22 cellular contexts compared by ENCODE assay signal in genomic region chr4:14920759-14921313, GRCh38.
DNase-seq lines count a peak whose midpoint lies in the region; ATAC-seq and TF ChIP-seq lines count a peak whose summit lies in the region.
"Had no signal": no experiment of that assay in that cellular context is flagged by ENCODE, and none has a peak within 500 bp of the region (broad histone marks: within the 10 kb centered on the region; RNA-seq: fewer than 3 reads in every experiment).

No MANE protein-coding gene starts in this region.

- no peaks in the 10 kb centered on the region for H3K27me3 ChIP-seq in naive thymus-derived CD4-positive, alpha-beta T cell (ENCODE audit: control insufficient read depth in 2 of 2, insufficient read depth in 2 of 2, low read length in 2 of 2)
- H3K27me3 ChIP-seq: upper lobe of left lung had no signal

- no peaks in the 10 kb centered on the region for H3K36me3 ChIP-seq in naive thymus-derived CD4-positive, alpha-beta T cell (ENCODE audit: control insufficient read depth in 2 of 3, insufficient read depth in 3 of 3, low read length in 3 of 3)
- H3K36me3 ChIP-seq: upper lobe of left lung had no signal

- ATAC-seq in activated CD8-positive, alpha-beta T cell treated with anti-CD3 and anti-CD28 coated beads for 36 hours = peak; percentile 50
- ATAC-seq in naive thymus-derived CD4-positive, alpha-beta T cell = no peak
- no peak for ATAC-seq in GM21367 (IDR thresholded peaks at IDR 0.05; ENCODE audit: unreplicated experiment)
- ATAC-seq: T-helper 17 cell had no signal

- H3K4me3 ChIP-seq in naive thymus-derived CD4-positive, alpha-beta T cell (ENCODE audit: low read length) = no peak overlapping the region
- H3K4me3 ChIP-seq: coronary artery, GM23248, upper lobe of left lung had no signal

- H3K9me3 Mint-ChIP-seq in activated CD8-positive, alpha-beta T cell treated with anti-CD3 and anti-CD28 coated beads for 36 hours = no peaks in the 10 kb centered on the region
- no peaks in the 10 kb centered on the region for H3K9me3 Mint-ChIP-seq in naive thymus-derived CD4-positive, alpha-beta T cell
- H3K9me3 Mint-ChIP-seq: endodermal cell, HFFc6 had no signal

- H3K27ac Mint-ChIP-seq in activated CD8-positive, alpha-beta T cell treated with anti-CD3 and anti-CD28 coated beads for 36 hours = no peak overlapping the region
- H3K27ac Mint-ChIP-seq in naive thymus-derived CD4-positive, alpha-beta T cell = no peak overlapping the region
- H3K27ac Mint-ChIP-seq: endodermal cell, HFFc6, T-helper 17 cell had no signal

- H3K4me1 Mint-ChIP-seq in activated CD8-positive, alpha-beta T cell treated with anti-CD3 and anti-CD28 coated beads for 36 hours (ENCODE audit: low read depth) = no peaks in the 10 kb centered on the region
- H3K4me1 Mint-ChIP-seq in naive thymus-derived CD4-positive, alpha-beta T cell = peaks cover 0 to under 1% (median 0%) of the 10 kb centered on the region in 7 donors

- no peaks in the 10 kb centered on the region for H3K36me3 Mint-ChIP-seq in activated CD8-positive, alpha-beta T cell treated with anti-CD3 and anti-CD28 coated beads for 36 hours (ENCODE audit: low read depth)
- H3K36me3 Mint-ChIP-seq in naive thymus-derived CD4-positive, alpha-beta T cell = no peaks in the 10 kb centered on the region

- CTCF ChIA-PET in activated CD8-positive, alpha-beta T cell treated with anti-CD3 and anti-CD28 coated beads for 36 hours (lab: Charles Lee) = no interaction called here
- CTCF ChIA-PET in naive thymus-derived CD4-positive, alpha-beta T cell (lab: Charles Lee) = interaction anchor here (0.6 kb wide), 1 partner anchor 87 kb away, joined by 3 read pairs; no protein-coding TSS in a partner anchor

- intact Hi-C loops in activated CD8-positive, alpha-beta T cell treated with anti-CD3 and anti-CD28 coated beads for 36 hours (cut with micrococcal nuclease) = loop anchor here (5.0 to 10.0 kb wide), 2 partner anchors 64 to 84 kb away; partner anchors contain the start of gene CPEB2
- intact Hi-C loops in naive thymus-derived CD4-positive, alpha-beta T cell (cut with micrococcal nuclease) = loop anchor here (10.0 kb wide), 3 partner anchors 734 to 1296 kb away; partner anchors contain the start of genes BOD1L1 (in 1 of the 2) and FBXL5 (in 1 of the 2)

- no peaks in the 10 kb centered on the region for H3K9me3 ChIP-seq in naive thymus-derived CD4-positive, alpha-beta T cell (ENCODE audit: control insufficient read depth in 2 of 3, low read length in 3 of 3)
- H3K9me3 ChIP-seq: upper lobe of left lung had no signal

- peaks cover 4% of the 10 kb centered on the region for H3K27me3 Mint-ChIP-seq in activated CD8-positive, alpha-beta T cell treated with anti-CD3 and anti-CD28 coated beads for 36 hours
- H3K27me3 Mint-ChIP-seq in naive thymus-derived CD4-positive, alpha-beta T cell = peaks cover 0 to 17% (median 11%) of the 10 kb centered on the region in 5 donors

- DNase-seq in NOMO-1 treated with DMSO at 0.1 percent for 48 hours (lab: John Stamatoyannopoulos, UW; ENCODE audit: unreplicated experiment) = peak; percentile 15
- no peak for DNase-seq in NOMO-1 treated with dmso at 0.1 percent for 144 hours (lab: John Stamatoyannopoulos, UW; ENCODE audit: unreplicated experiment)
- peak; percentile 26 for DNase-seq in DMS53 (lab: John Stamatoyannopoulos, UW)
- peak; percentile 37 for DNase-seq in activated CD8-positive, alpha-beta T cell treated with anti-CD3 and anti-CD28 coated beads for 36 hours
- peak in 5 of 9 donors; percentile 12 to 62 (median 37) for DNase-seq in naive thymus-derived CD4-positive, alpha-beta T cell
- DNase-seq in NCI-H526 treated with DMSO at 0.1 percent for 48 hours (lab: John Stamatoyannopoulos, UW) = no peak
- no peak for DNase-seq in DMS 273 (lab: John Stamatoyannopoulos, UW; ENCODE audit: unreplicated experiment)
- DNase-seq: 8988T; AML-193; endodermal cell; GM23248; HFFc6; Karpas-422; NCI-H1048; NCI-H187 treated with DMSO at 0.1 percent for 48 hours; NCI-H446 treated with DMSO at 0.1 percent for 48 hours; NK-92 treated with Interleukin-12 subunit alpha and Interleukin-12 subunit beta, amount 100 ng/mL, for 24 hours; nucleus accumbens; T-helper 17 cell; upper lobe of left lung had no signal

- TF ChIP-seq CTCF in activated CD8-positive, alpha-beta T cell treated with anti-CD3 and anti-CD28 coated beads for 36 hours (IDR thresholded peaks at IDR 0.05) = no peak

- H3K4me3 Mint-ChIP-seq in activated CD8-positive, alpha-beta T cell treated with anti-CD3 and anti-CD28 coated beads for 36 hours = no peak overlapping the region
- H3K4me3 Mint-ChIP-seq in naive thymus-derived CD4-positive, alpha-beta T cell = no peak overlapping the region
- H3K4me3 Mint-ChIP-seq: endodermal cell, HFFc6, T-helper 17 cell had no signal

- POLR2A ChIA-PET in activated CD8-positive, alpha-beta T cell treated with anti-CD3 and anti-CD28 coated beads for 36 hours (lab: Charles Lee) = no interaction called here
- POLR2A ChIA-PET in naive thymus-derived CD4-positive, alpha-beta T cell (lab: Charles Lee) = interaction anchor here (1.3 kb wide), 1 partner anchor 82 kb away, joined by 5 read pairs; no protein-coding TSS in a partner anchor

- H3K27ac ChIP-seq in naive thymus-derived CD4-positive, alpha-beta T cell (ENCODE audit: low read depth, low read length) = no peak overlapping the region
- H3K27ac ChIP-seq: coronary artery, GM23248, upper lobe of left lung had no signal

- H3K4me1 ChIP-seq in naive thymus-derived CD4-positive, alpha-beta T cell (ENCODE audit: control insufficient read depth in 2 of 2, insufficient read depth in 2 of 2, low read length in 2 of 2) = no peaks in the 10 kb centered on the region

Comparison
In these comparisons a context has a peak if more than half of its experiments do, and no peak if none do; other contexts are left out.
1. DNase-seq: peak in NOMO-1 treated with DMSO at 0.1 percent for 48 hours (single experiment), DMS53 (single experiment), activated CD8-positive, alpha-beta T cell treated with anti-CD3 and anti-CD28 coated beads for 36 hours (single experiment) and naive thymus-derived CD4-positive, alpha-beta T cell (5 of 9); none in NOMO-1 treated with dmso at 0.1 percent for 144 hours (single experiment), NCI-H526 treated with DMSO at 0.1 percent for 48 hours (single experiment) and DMS 273 (single experiment).